In genomic region chr15:22780267-22780666, GRCh38 we compare ENCODE assay signal across 1 cellular context.
TF ChIP-seq lines count a peak whose summit lies in the region.

No MANE protein-coding gene starts in this region.

TF ChIP-seq in GM12878, 131 proteins besides CTCF, POLR2A, EP300 and RAD21 (continued from another document):
- peak; percentile 68; the same call in 1 of the 2 replicates for TF ChIP-seq NFIC (IDR thresholded peaks at IDR 0.05; ENCODE audit: low read depth, low read length)
- peak; percentile 47; the same call in 1 of the 2 replicates for TF ChIP-seq CREM (IDR thresholded peaks at IDR 0.05; ENCODE audit: low read depth)
- peak in 1 of 2 experiments; percentile 24; a peak in 1 of 4 replicates for TF ChIP-seq IKZF2 (IDR thresholded peaks at IDR 0.05)
- peak in 1 of 2 experiments; percentile 52; a peak in 1 of 4 replicates for TF ChIP-seq ETV6 (conservative IDR thresholded peaks at IDR 0.05 in 1 of 2, IDR thresholded peaks at IDR 0.05 in 1 of 2; ENCODE audit: borderline replicate concordance in 1 of 2, low read depth in 1 of 2)
- no peak for TF ChIP-seq CREB1 (IDR thresholded peaks at IDR 0.05; ENCODE audit: low read depth)
- no peak for TF ChIP-seq LARP7 (IDR thresholded peaks at IDR 0.05)
- no peak for TF ChIP-seq SRF (IDR thresholded peaks at IDR 0.05; ENCODE audit: low read depth in 2 of 2, low read length in 2 of 2)
- TF ChIP-seq MEF2A (IDR thresholded peaks at IDR 0.05; ENCODE audit: insufficient read depth, low read depth, low read length): peak; percentile 92
- TF ChIP-seq CBFB (IDR thresholded peaks at IDR 0.05; ENCODE audit: low read depth): 0 out of 2 replicates have a peak, but pooled peaks have one; percentile 27
- TF ChIP-seq POU2F2 (IDR thresholded peaks at IDR 0.05; ENCODE audit: borderline replicate concordance, low read depth, low read length): peak; percentile 62; the same call in 1 of the 3 replicates
- peak; percentile 37; the same call in 1 of the 2 replicates for TF ChIP-seq GABPA (IDR thresholded peaks at IDR 0.05; ENCODE audit: low read depth)
- peak; percentile 59 for TF ChIP-seq RUNX3 (IDR thresholded peaks at IDR 0.05; ENCODE audit: low read length)
- TF ChIP-seq ATF7 (IDR thresholded peaks at IDR 0.05; ENCODE audit: low read depth): peak; percentile 52
- TF ChIP-seq IRF4 (IDR thresholded peaks at IDR 0.05; ENCODE audit: low read depth, low read length): peak; percentile 16; the same call in 1 of the 2 replicates
- no peak for TF ChIP-seq MXI1 (IDR thresholded peaks at IDR 0.05; ENCODE audit: low read depth, low read length)
